ENCODE assay signal across 15 cellular contexts in the genomic region with DNA sequence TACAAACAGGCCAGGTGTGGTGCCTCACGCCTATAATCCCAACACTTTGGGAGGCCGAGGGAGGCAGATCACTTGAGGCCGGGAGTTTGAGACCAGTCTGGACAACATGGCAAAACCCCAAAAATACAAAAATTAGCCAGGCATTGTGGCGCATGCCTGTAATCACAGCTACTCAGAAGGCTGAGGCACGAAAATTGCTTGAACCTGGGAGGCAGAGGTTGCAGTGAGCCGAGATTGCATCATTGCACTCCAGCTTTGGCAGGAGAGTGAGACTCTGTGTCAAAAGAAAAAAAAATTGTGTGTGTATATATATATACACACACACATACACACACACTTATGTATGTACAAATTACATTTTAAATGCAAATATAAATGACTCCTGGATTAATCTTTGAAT.
DNase-seq lines count a peak whose midpoint lies in the region; ATAC-seq, FAIRE-seq and TF ChIP-seq lines count a peak whose summit lies in the region.
"Had no signal": no experiment of that assay in that cellular context is flagged by ENCODE, and none has a peak within 500 bp of the region (broad histone marks: within the 10 kb centered on the region; RNA-seq: fewer than 3 reads in every experiment).

No MANE protein-coding gene starts in this region.

- POLR2A ChIA-PET in CD4-positive, alpha-beta T cell (lab: Charles Lee): interaction anchor here (0.6 to 7.0 kb wide), 5 partner anchors 11 to 68 kb away, joined by 3 to 64 read pairs (median 11); no protein-coding TSS in a partner anchor
- POLR2A ChIA-PET in activated CD8-positive, alpha-beta T cell treated with anti-CD3 and anti-CD28 coated beads for 36 hours (lab: Charles Lee): interaction anchor here (1.1 kb wide), 1 partner anchor 70 kb away, joined by 3 read pairs; no protein-coding TSS in a partner anchor

- H3K4me3 ChIP-seq in CD4-positive, CD25-positive, alpha-beta regulatory T cell (ENCODE audit: low read depth, low read length): peak overlapping the region; percentile 75
- H3K4me3 ChIP-seq in keratinocyte (ENCODE audit: control insufficient read depth in 2 of 3, extremely low read depth in 1 of 3, insufficient read depth in 2 of 3, low read depth in 1 of 3, low read length in 3 of 3): no peak overlapping the region
- no peak overlapping the region for H3K4me3 ChIP-seq in lower leg skin (ENCODE audit: low read depth, poor library complexity, severe bottlenecking)
- H3K4me3 ChIP-seq: hepatocyte, ovary, transverse colon had no signal

- TF ChIP-seq CTCF in CD4-positive, alpha-beta T cell (IDR thresholded peaks at IDR 0.05): no peak
- TF ChIP-seq CTCF in activated CD8-positive, alpha-beta T cell treated with anti-CD3 and anti-CD28 coated beads for 36 hours (IDR thresholded peaks at IDR 0.05): no peak
- TF ChIP-seq CTCF in keratinocyte (optimal IDR thresholded peaks at IDR 0.05 in 1 of 3, IDR thresholded peaks at IDR 0.05 in 1 of 3, conservative IDR thresholded peaks at IDR 0.05 in 1 of 3; ENCODE audit: extremely low read depth in 1 of 3, insufficient read depth in 2 of 3, low read length in 3 of 3): no peak
- TF ChIP-seq CTCF in lower leg skin (IDR thresholded peaks at IDR 0.05): no peak

- 55 to 66% methylated on average over 6 of the region's 6 CpGs for WGBS in lower leg skin, 2 donors

- no peaks in the 10 kb centered on the region for H3K9me1 ChIP-seq in keratinocyte (ENCODE audit: control insufficient read depth, extremely low read depth, insufficient read depth, low read length)

- no peaks in the 10 kb centered on the region for H3K9me3 ChIP-seq in CD4-positive, CD25-positive, alpha-beta regulatory T cell (ENCODE audit: control insufficient read depth in 2 of 2, low read length in 2 of 2)
- no peaks in the 10 kb centered on the region for H3K9me3 ChIP-seq in CD4-positive, alpha-beta T cell (ENCODE audit: control insufficient read depth, low read length)
- no peaks in the 10 kb centered on the region for H3K9me3 ChIP-seq in keratinocyte (ENCODE audit: control insufficient read depth, low read depth, low read length)
- H3K9me3 ChIP-seq: ovary, transverse colon had no signal

- peaks cover 20 to 72% (median 59%) of the 10 kb centered on the region in 4 donors for H3K4me1 Mint-ChIP-seq in CD4-positive, CD25-positive, alpha-beta regulatory T cell
- H3K4me1 Mint-ChIP-seq in CD4-positive, alpha-beta T cell (ENCODE audit: low read depth): peaks cover 45% of the 10 kb centered on the region
- peaks cover 75% of the 10 kb centered on the region for H3K4me1 Mint-ChIP-seq in activated CD8-positive, alpha-beta T cell treated with anti-CD3 and anti-CD28 coated beads for 36 hours (ENCODE audit: low read depth)

- no peak for DNase-seq in CD4-positive, CD25-positive, alpha-beta regulatory T cell
- no peak for DNase-seq in CD4-positive, alpha-beta T cell
- DNase-seq in activated CD8-positive, alpha-beta T cell treated with anti-CD3 and anti-CD28 coated beads for 36 hours: peak; percentile 54
- DNase-seq in keratinocyte (ENCODE audit: low read depth, low spot score) (no peak), lower leg skin (ENCODE audit: low spot score in 2 of 2) (no peak), LoVo (ENCODE audit: low spot score) (no peak)
- no peak for DNase-seq in central memory CD4-positive, alpha-beta T cell
- DNase-seq: activated effector memory CD4-positive, alpha-beta T cell treated with anti-CD3 and anti-CD28 coated beads, Interleukin-2, amount 50 U/mL, for 16 hours; brain microvascular endothelial cell; NCI-H1694; NCI-H510A; ovary; transverse colon had no signal

- peaks cover 41% of the 10 kb centered on the region for H3K4me1 ChIP-seq in CD4-positive, CD25-positive, alpha-beta regulatory T cell (ENCODE audit: control insufficient read depth, insufficient read depth, low read length, poor library complexity, severe bottlenecking)
- H3K4me1 ChIP-seq in keratinocyte (ENCODE audit: control insufficient read depth, extremely low read depth, insufficient read depth, low read length): peaks cover 17% of the 10 kb centered on the region

- no peak overlapping the region for H3K9ac ChIP-seq in keratinocyte (ENCODE audit: control insufficient read depth, extremely low read depth, insufficient read depth, low read length)

- TF ChIP-seq POLR2A in lower leg skin (IDR thresholded peaks at IDR 0.05): no peak

- no peaks in the 10 kb centered on the region for H3K36me3 ChIP-seq in CD4-positive, CD25-positive, alpha-beta regulatory T cell (ENCODE audit: control insufficient read depth, insufficient read depth, low read length)
- no peaks in the 10 kb centered on the region for H3K36me3 ChIP-seq in keratinocyte (ENCODE audit: control insufficient read depth in 2 of 2, extremely low read depth in 1 of 2, insufficient read depth in 2 of 2, low read length in 2 of 2)
- H3K36me3 ChIP-seq: brain microvascular endothelial cell, ovary, transverse colon had no signal

- H3K27me3 Mint-ChIP-seq in CD4-positive, CD25-positive, alpha-beta regulatory T cell: no peaks in the 10 kb centered on the region
- no peaks in the 10 kb centered on the region for H3K27me3 Mint-ChIP-seq in CD4-positive, alpha-beta T cell
- no peaks in the 10 kb centered on the region for H3K27me3 Mint-ChIP-seq in activated CD8-positive, alpha-beta T cell treated with anti-CD3 and anti-CD28 coated beads for 36 hours

- FAIRE-seq in keratinocyte (lab: Jason Lieb, UNC): no peak

- H3K27me3 ChIP-seq in CD4-positive, CD25-positive, alpha-beta regulatory T cell (ENCODE audit: control insufficient read depth, insufficient read depth, low read length): no peaks in the 10 kb centered on the region
- H3K27me3 ChIP-seq in CD4-positive, alpha-beta T cell (ENCODE audit: control insufficient read depth, insufficient read depth, low read length): no peaks in the 10 kb centered on the region
- H3K27me3 ChIP-seq in keratinocyte (ENCODE audit: control insufficient read depth, extremely low read depth, insufficient read depth, low read length): no peaks in the 10 kb centered on the region
- H3K27me3 ChIP-seq: brain microvascular endothelial cell, hepatocyte, ovary, transverse colon had no signal

- H3K9me3 Mint-ChIP-seq in CD4-positive, CD25-positive, alpha-beta regulatory T cell: no peaks in the 10 kb centered on the region
- no peaks in the 10 kb centered on the region for H3K9me3 Mint-ChIP-seq in CD4-positive, alpha-beta T cell
- H3K9me3 Mint-ChIP-seq in activated CD8-positive, alpha-beta T cell treated with anti-CD3 and anti-CD28 coated beads for 36 hours: no peaks in the 10 kb centered on the region

- H3K4me2 ChIP-seq in keratinocyte (ENCODE audit: control insufficient read depth, extremely low read depth, insufficient read depth, low read depth, low read length): peak overlapping the region; percentile 60
- H3K4me2 ChIP-seq: hepatocyte had no signal

- dilution Hi-C loops in keratinocyte (cut with MboI; ENCODE audit: extremely low pct_ligation_motif_present, low sequenced_read_pairs): no loop called here

- CTCF ChIA-PET in CD4-positive, alpha-beta T cell (lab: Charles Lee): no interaction called here
- CTCF ChIA-PET in activated CD8-positive, alpha-beta T cell treated with anti-CD3 and anti-CD28 coated beads for 36 hours (lab: Charles Lee): interaction anchor here (0.9 to 2.8 kb wide), 5 partner anchors 15 to 81 kb away, joined by 3 to 10 read pairs (median 3); a partner anchor contains a TSS

- intact Hi-C loops in CD4-positive, alpha-beta T cell (cut with DNase I, micrococcal nuclease): loop anchor here in 1 of 2 experiments (5.0 kb wide), 1 partner anchor 68 kb away; no protein-coding TSS in a partner anchor
- intact Hi-C loops in activated CD8-positive, alpha-beta T cell treated with anti-CD3 and anti-CD28 coated beads for 36 hours (cut with micrococcal nuclease): loop anchor here (10.0 kb wide), 1 partner anchor 471 kb away; no protein-coding TSS in a partner anchor
- intact Hi-C loops in lower leg skin (cut with DNase I; ENCODE audit: low total_unique reads): no loop called here

- H4K20me1 ChIP-seq in keratinocyte (ENCODE audit: control insufficient read depth, extremely low read depth, insufficient read depth, low read length): no peaks in the 10 kb centered on the region

- ATAC-seq in CD4-positive, CD25-positive, alpha-beta regulatory T cell (ENCODE audit: low read depth in 2 of 2): no peak
- ATAC-seq in CD4-positive, alpha-beta T cell (ENCODE audit: poor library complexity): no peak
- ATAC-seq in activated CD8-positive, alpha-beta T cell treated with anti-CD3 and anti-CD28 coated beads for 36 hours: no peak
- ATAC-seq: HCT116 had no signal

- H3K27ac Mint-ChIP-seq in CD4-positive, CD25-positive, alpha-beta regulatory T cell: peak overlapping the region; percentile 88 to 89 (median 89)
- H3K27ac Mint-ChIP-seq in CD4-positive, alpha-beta T cell: no peak overlapping the region
- peak overlapping the region; percentile 85 for H3K27ac Mint-ChIP-seq in activated CD8-positive, alpha-beta T cell treated with anti-CD3 and anti-CD28 coated beads for 36 hours

- H3K36me3 Mint-ChIP-seq in CD4-positive, CD25-positive, alpha-beta regulatory T cell: peaks cover 3% of the 10 kb centered on the region
- no peaks in the 10 kb centered on the region for H3K36me3 Mint-ChIP-seq in CD4-positive, alpha-beta T cell (ENCODE audit: low read depth)
- peaks cover 7% of the 10 kb centered on the region for H3K36me3 Mint-ChIP-seq in activated CD8-positive, alpha-beta T cell treated with anti-CD3 and anti-CD28 coated beads for 36 hours (ENCODE audit: low read depth)

- H3K79me2 ChIP-seq in keratinocyte (ENCODE audit: control insufficient read depth, insufficient read depth, low read length): no peaks in the 10 kb centered on the region
- H3K79me2 ChIP-seq: hepatocyte had no signal

- peak overlapping the region; percentile 69 for H3K27ac ChIP-seq in CD4-positive, CD25-positive, alpha-beta regulatory T cell (ENCODE audit: insufficient read depth, low read length, poor library complexity, severe bottlenecking)
- H3K27ac ChIP-seq in CD4-positive, alpha-beta T cell (ENCODE audit: low read depth, low read length): peak overlapping the region; percentile 66
- peak overlapping the region; percentile 41 for H3K27ac ChIP-seq in keratinocyte (ENCODE audit: control insufficient read depth, insufficient read depth, low read length)
- H3K27ac ChIP-seq: brain microvascular endothelial cell, hepatocyte, ovary had no signal

- H2AFZ ChIP-seq in keratinocyte (ENCODE audit: control insufficient read depth, low read length): peak overlapping the region; percentile 27
- H2AFZ ChIP-seq: hepatocyte had no signal

- H3K4me3 Mint-ChIP-seq in CD4-positive, CD25-positive, alpha-beta regulatory T cell: no peak overlapping the region
- peak overlapping the region; percentile 31 for H3K4me3 Mint-ChIP-seq in CD4-positive, alpha-beta T cell
- no peak overlapping the region for H3K4me3 Mint-ChIP-seq in activated CD8-positive, alpha-beta T cell treated with anti-CD3 and anti-CD28 coated beads for 36 hours
